Comparison of ENCODE assay signal across 21 cellular contexts in genomic region chr1:172476218-172476811, GRCh38. TPM values are rescaled to one million over a fixed set of nuclear protein-coding genes. Genes with fewer than 3 reads are reported as not detected.
A peak's percentile ranks its signal among the peaks of the same experiment; 100 is the strongest.
DNase-seq lines count a peak whose midpoint lies in the region; ATAC-seq and TF ChIP-seq lines count a peak whose summit lies in the region.
"Had no signal": no experiment of that assay in that cellular context is flagged by ENCODE, and none has a peak within 500 bp of the region (broad histone marks: within the 10 kb centered on the region; RNA-seq: fewer than 3 reads in every experiment).

No MANE protein-coding gene starts in this region.

- in situ Hi-C loops in KBM-7 (cut with MboI; ENCODE audit: low pct_unique_long_range_greater_than_20kb, low sequenced_read_pairs) = no loop called here

- CTCF ChIA-PET in RWPE1 (lab: Yijun Ruan, JAX) = no interaction called here

- peak; percentile 57 for DNase-seq in ELR (ENCODE audit: low read depth)
- peak; percentile 78 for DNase-seq in RWPE1 (ENCODE audit: low spot score)
- DNase-seq in glomerular visceral epithelial cell (ENCODE audit: extremely low spot score) = peak; percentile 86
- DNase-seq in progenitor cell of endocrine pancreas (ENCODE audit: low spot score, unreplicated experiment) = no peak
- DNase-seq in hippocampal formation (lab: John Stamatoyannopoulos, UW) = no peak
- no peak for DNase-seq in KBM-7
- DNase-seq: activated effector memory CD4-positive, alpha-beta T cell treated with Interleukin-2 at 50 U/mL for 16 hours; hypothalamus; NCI-H1694 treated with DMSO at 0.1 percent for 48 hours; OCI-M1; transverse colon; WERI-Rb-1 had no signal

- peak overlapping the region; percentile 53 for H3K27ac Mint-ChIP-seq in progenitor cell of endocrine pancreas
- H3K27ac Mint-ChIP-seq: B cell; stimulated activated effector memory CD8-positive, alpha-beta T cell treated with anti-CD3 and anti-CD28 coated beads, Interleukin-12 subunit alpha, Interleukin-12 subunit beta, amount 100 ng/mL, for 72 hours had no signal

- H3K27ac ChIP-seq in RWPE1 = no peak overlapping the region
- H3K27ac ChIP-seq: coronary artery, esophagus muscularis mucosa, transverse colon, WERI-Rb-1 had no signal

- TF ChIP-seq CTCF in RWPE1 (conservative IDR thresholded peaks at IDR 0.05; ENCODE audit: low read depth) (no peak), progenitor cell of endocrine pancreas (IDR thresholded peaks at IDR 0.05; ENCODE audit: unreplicated experiment) (no peak)

- H3K9me3 Mint-ChIP-seq in progenitor cell of endocrine pancreas (ENCODE audit: low read depth) = no peaks in the 10 kb centered on the region
- H3K9me3 Mint-ChIP-seq: stimulated activated effector memory CD8-positive, alpha-beta T cell treated with anti-CD3 and anti-CD28 coated beads, Interleukin-12 subunit alpha, Interleukin-12 subunit beta, amount 100 ng/mL, for 72 hours had no signal

- no peak for ATAC-seq in HG02610 (IDR thresholded peaks at IDR 0.05; ENCODE audit: unreplicated experiment)
- ATAC-seq in HG03457 (IDR thresholded peaks at IDR 0.05; ENCODE audit: unreplicated experiment) = no peak
- ATAC-seq: sciatic nerve; stimulated activated effector memory CD8-positive, alpha-beta T cell treated with anti-CD3 and anti-CD28 coated beads, Interleukin-12 subunit alpha, Interleukin-12 subunit beta, amount 100 ng/mL, for 72 hours had no signal

- POLR2A ChIA-PET in RWPE1 (lab: Yijun Ruan, JAX; ENCODE audit: low non-redundant PET) = no interaction called here

- no peaks in the 10 kb centered on the region for H3K36me3 Mint-ChIP-seq in progenitor cell of endocrine pancreas (ENCODE audit: insufficient read depth)
- H3K36me3 Mint-ChIP-seq: stimulated activated effector memory CD8-positive, alpha-beta T cell treated with anti-CD3 and anti-CD28 coated beads, Interleukin-12 subunit alpha, Interleukin-12 subunit beta, amount 100 ng/mL, for 72 hours had no signal

- H3K4me1 Mint-ChIP-seq in progenitor cell of endocrine pancreas (ENCODE audit: low read depth) = peaks cover 9% of the 10 kb centered on the region
- H3K4me1 Mint-ChIP-seq: B cell; stimulated activated effector memory CD8-positive, alpha-beta T cell treated with anti-CD3 and anti-CD28 coated beads, Interleukin-12 subunit alpha, Interleukin-12 subunit beta, amount 100 ng/mL, for 72 hours had no signal

- H3K4me3 Mint-ChIP-seq in progenitor cell of endocrine pancreas (ENCODE audit: low read depth) = no peak overlapping the region
- H3K4me3 Mint-ChIP-seq: B cell; neural crest cell; stimulated activated effector memory CD8-positive, alpha-beta T cell treated with anti-CD3 and anti-CD28 coated beads, Interleukin-12 subunit alpha, Interleukin-12 subunit beta, amount 100 ng/mL, for 72 hours had no signal

- no peaks in the 10 kb centered on the region for H3K27me3 Mint-ChIP-seq in progenitor cell of endocrine pancreas

RNA-seq across cellular contexts. Expression of gene PIGC, which starts 32.4 kb away (rescaled TPM):
- total RNA-seq in progenitor cell of endocrine pancreas = 28.6 and 30.3 TPM in 2 replicates

RNA-seq across cellular contexts. Expression of gene C1orf105, which starts 55.8 kb away (rescaled TPM):
- not detected in 2 replicates for total RNA-seq in progenitor cell of endocrine pancreas
- total RNA-seq: B cell, esophagus muscularis mucosa, liver, neural crest cell, sciatic nerve, transverse colon had no signal

RNA-seq across cellular contexts. Expression of gene SUCO, which starts 56.6 kb away (rescaled TPM):
- total RNA-seq in progenitor cell of endocrine pancreas = 57.1 and 58.0 TPM in 2 replicates

Comparison
In these comparisons a context has a peak if more than half of its experiments do, and no peak if none do; other contexts are left out.
1. DNase-seq: peak in ELR (single experiment), RWPE1 (single experiment) and glomerular visceral epithelial cell (single experiment); none in progenitor cell of endocrine pancreas (single experiment), hippocampal formation (0 of 2) and KBM-7 (single experiment).